Comparison of ENCODE assay signal across 8 cellular contexts in the genomic region with DNA sequence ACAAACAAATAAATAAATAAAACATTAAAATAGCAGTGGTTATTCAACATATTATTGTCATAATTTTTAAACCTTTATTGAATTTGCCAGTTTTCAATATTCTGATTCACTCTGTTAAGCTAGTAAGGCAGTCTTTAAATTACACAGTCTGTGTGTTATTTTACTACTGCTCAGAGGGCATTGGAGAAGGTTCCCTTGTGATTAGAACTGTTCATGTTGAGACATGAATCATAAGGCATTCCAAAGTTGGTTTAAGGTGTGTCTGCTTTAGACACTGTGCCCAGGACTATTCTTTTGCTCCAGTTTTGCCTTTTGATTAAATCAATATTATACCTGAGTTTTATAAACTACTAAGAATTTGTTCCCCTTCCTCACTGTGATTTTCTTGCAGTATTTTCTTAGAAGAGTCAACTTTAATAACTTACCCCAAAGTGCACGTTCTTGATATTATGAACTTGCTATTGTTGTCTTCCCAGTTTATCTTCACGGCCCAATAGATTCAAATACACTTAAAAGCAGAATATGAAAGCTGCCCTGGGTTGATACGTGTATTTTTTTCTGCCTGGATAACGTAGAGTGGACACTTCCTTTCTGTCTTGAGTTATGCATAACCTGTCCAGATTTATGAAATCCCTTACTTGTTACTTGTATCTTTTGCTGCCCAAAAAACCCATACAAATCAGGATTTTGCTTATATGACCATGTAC.
DNase-seq lines count a peak whose midpoint lies in the region; ATAC-seq and TF ChIP-seq lines count a peak whose summit lies in the region.

No MANE protein-coding gene starts in this region.

- no peak for DNase-seq in CD4-positive, alpha-beta T cell
- DNase-seq in activated naive CD8-positive, alpha-beta T cell treated with anti-CD3 and anti-CD28 coated beads, Interleukin-2, amount 10 ng/mL, durations not matched to agents 7 days and 5 days, result no peak
- DNase-seq in D341Med (ENCODE audit: low spot score), result no peak
- DNase-seq in ecto neural progenitor cell (ENCODE audit: low spot score), result no peak

- peak overlapping the region; percentile 26 to 36 for H3K9ac ChIP-seq in mucosa of rectum (ENCODE audit: low read depth in 1 of 2, low read length in 2 of 2)

- peak overlapping the region; percentile 42 for H3K27ac ChIP-seq in CD4-positive, alpha-beta T cell (ENCODE audit: low read depth, low read length)
- H3K27ac ChIP-seq in mucosa of rectum (ENCODE audit: low read depth in 2 of 2, low read length in 2 of 2), result peak overlapping the region; percentile 24 to 27

- H3K36me3 ChIP-seq in mucosa of rectum (ENCODE audit: control insufficient read depth in 2 of 2, insufficient read depth in 2 of 2, low read length in 2 of 2), result no peaks in the 10 kb centered on the region

- H3K9me3 ChIP-seq in CD4-positive, alpha-beta T cell (ENCODE audit: control insufficient read depth, low read length), result no peaks in the 10 kb centered on the region
- H3K9me3 ChIP-seq in mucosa of rectum (ENCODE audit: control insufficient read depth in 2 of 2, low read length in 2 of 2), result no peaks in the 10 kb centered on the region

- no peaks in the 10 kb centered on the region for H3K27me3 ChIP-seq in CD4-positive, alpha-beta T cell (ENCODE audit: control insufficient read depth, insufficient read depth, low read length)
- no peaks in the 10 kb centered on the region for H3K27me3 ChIP-seq in mucosa of rectum (ENCODE audit: control insufficient read depth in 2 of 2, insufficient read depth in 2 of 2, low read length in 2 of 2)

- no peaks in the 10 kb centered on the region for H3K4me1 ChIP-seq in mucosa of rectum (ENCODE audit: control insufficient read depth in 2 of 2, insufficient read depth in 2 of 2, low read length in 2 of 2)

- H3K4me1 Mint-ChIP-seq in CD4-positive, alpha-beta T cell (ENCODE audit: low read depth), result peaks cover 71% of the 10 kb centered on the region
- H3K4me1 Mint-ChIP-seq in IgD-negative memory B cell, result peaks cover 42 to 50% (median 45%) of the 10 kb centered on the region in 3 donors
- H3K4me1 Mint-ChIP-seq in activated naive CD8-positive, alpha-beta T cell treated with anti-CD3 and anti-CD28 coated beads, Interleukin-2, amount 10 ng/mL, durations not matched to agents 7 days and 5 days, result peaks cover 38% of the 10 kb centered on the region

- peak overlapping the region; percentile 91 for H3K4me3 Mint-ChIP-seq in CD4-positive, alpha-beta T cell
- H3K4me3 Mint-ChIP-seq in IgD-negative memory B cell, result peak overlapping the region; percentile 84 to 96 (median 94)
- peak overlapping the region; percentile 82 for H3K4me3 Mint-ChIP-seq in activated naive CD8-positive, alpha-beta T cell treated with anti-CD3 and anti-CD28 coated beads, Interleukin-2, amount 10 ng/mL, durations not matched to agents 7 days and 5 days

- intact Hi-C loops in CD4-positive, alpha-beta T cell (cut with DNase I, micrococcal nuclease), result loop anchor here (5.0 kb wide), 5 partner anchors 33 to 1968 kb away; a partner anchor contains a TSS

- H3K9me3 Mint-ChIP-seq in CD4-positive, alpha-beta T cell, result no peaks in the 10 kb centered on the region
- no peaks in the 10 kb centered on the region for H3K9me3 Mint-ChIP-seq in IgD-negative memory B cell
- H3K9me3 Mint-ChIP-seq in activated naive CD8-positive, alpha-beta T cell treated with anti-CD3 and anti-CD28 coated beads, Interleukin-2, amount 10 ng/mL, durations not matched to agents 7 days and 5 days, result no peaks in the 10 kb centered on the region

- H3K36me3 Mint-ChIP-seq in CD4-positive, alpha-beta T cell (ENCODE audit: low read depth), result peaks cover 22% of the 10 kb centered on the region
- H3K36me3 Mint-ChIP-seq in IgD-negative memory B cell, result peaks cover 3% of the 10 kb centered on the region
- peaks cover 13% of the 10 kb centered on the region for H3K36me3 Mint-ChIP-seq in activated naive CD8-positive, alpha-beta T cell treated with anti-CD3 and anti-CD28 coated beads, Interleukin-2, amount 10 ng/mL, durations not matched to agents 7 days and 5 days

- peak overlapping the region; percentile 37 to 74 for H3K4me3 ChIP-seq in mucosa of rectum (ENCODE audit: low read length in 2 of 2)

- TF ChIP-seq CTCF in CD4-positive, alpha-beta T cell (IDR thresholded peaks at IDR 0.05), result no peak

- H3K27ac Mint-ChIP-seq in CD4-positive, alpha-beta T cell, result peak overlapping the region; percentile 99
- H3K27ac Mint-ChIP-seq in IgD-negative memory B cell, result peak overlapping the region; percentile 69 to 74 (median 71)
- peak overlapping the region; percentile 92 for H3K27ac Mint-ChIP-seq in activated naive CD8-positive, alpha-beta T cell treated with anti-CD3 and anti-CD28 coated beads, Interleukin-2, amount 10 ng/mL, durations not matched to agents 7 days and 5 days

- POLR2A ChIA-PET in CD4-positive, alpha-beta T cell (lab: Charles Lee), result interaction anchor here (0.6 to 3.4 kb wide), 4 partner anchors 8 to 1778 kb away, joined by 3 to 46 read pairs (median 8); a partner anchor contains a TSS
- POLR2A ChIA-PET in activated naive CD8-positive, alpha-beta T cell treated with anti-CD3 and anti-CD28 coated beads, Interleukin-2, amount 10 ng/mL, durations not matched to agents 7 days and 5 days (lab: Charles Lee), result interaction anchor here (2.7 kb wide), 1 partner anchor 197 kb away, joined by 9 read pairs; a partner anchor contains a TSS

- ATAC-seq in CD4-positive, alpha-beta T cell (ENCODE audit: poor library complexity), result no peak
- no peak for ATAC-seq in activated naive CD8-positive, alpha-beta T cell treated with anti-CD3 and anti-CD28 coated beads, Interleukin-2, amount 10 ng/mL, durations not matched to agents 7 days and 5 days (ENCODE audit: low read depth)
- ATAC-seq in GM21737 (IDR thresholded peaks at IDR 0.05; ENCODE audit: unreplicated experiment) (no peak), HG02973 (IDR thresholded peaks at IDR 0.05; ENCODE audit: unreplicated experiment) (no peak)

- H3K27me3 Mint-ChIP-seq in CD4-positive, alpha-beta T cell, result no peaks in the 10 kb centered on the region
- H3K27me3 Mint-ChIP-seq in IgD-negative memory B cell, result peaks cover 1% of the 10 kb centered on the region
- H3K27me3 Mint-ChIP-seq in activated naive CD8-positive, alpha-beta T cell treated with anti-CD3 and anti-CD28 coated beads, Interleukin-2, amount 10 ng/mL, durations not matched to agents 7 days and 5 days, result no peaks in the 10 kb centered on the region

- CTCF ChIA-PET in CD4-positive, alpha-beta T cell (lab: Charles Lee), result interaction anchor here (0.5 to 1.3 kb wide), 2 partner anchors 13 to 280 kb away, joined by 3 to 5 read pairs; no protein-coding TSS in a partner anchor
